Comparison of ENCODE assay signal across 12 cellular contexts in the genomic region with DNA sequence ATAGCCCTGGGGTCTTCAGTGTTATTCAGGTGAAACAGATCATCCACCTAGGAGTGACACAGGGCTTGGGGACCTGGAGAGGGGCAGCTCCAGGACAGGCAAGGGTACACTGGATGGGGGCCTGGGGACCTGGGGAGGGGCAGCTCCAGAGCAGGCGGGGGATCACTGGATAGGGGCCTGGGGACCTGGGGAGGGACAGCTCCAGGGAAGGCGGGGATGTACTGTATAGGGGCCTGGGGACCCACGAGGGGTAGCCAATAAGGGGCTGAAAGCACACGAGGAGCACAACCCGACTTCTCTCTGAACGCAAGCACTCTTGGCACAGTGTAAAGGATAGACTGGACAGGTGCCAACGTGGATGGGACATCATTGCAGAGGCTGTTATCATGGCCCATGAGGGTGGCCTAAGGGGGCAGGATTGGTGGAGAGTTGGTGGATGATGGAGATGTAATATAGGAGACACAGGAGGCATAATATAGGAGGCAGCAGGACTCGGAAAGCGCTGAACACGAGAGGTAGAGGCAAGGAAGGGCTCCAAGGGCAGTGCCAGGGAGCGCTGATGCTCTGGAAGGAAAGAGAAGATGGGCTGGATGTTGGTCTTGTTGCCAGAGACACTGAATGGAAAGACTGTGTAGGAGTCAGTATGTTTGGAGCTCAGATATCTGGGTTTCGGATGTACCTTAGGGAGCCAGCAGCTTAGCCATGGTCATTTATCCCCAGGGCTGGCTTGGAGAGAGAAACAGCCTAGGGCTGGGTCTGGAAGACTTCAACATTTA. TPM values are rescaled to one million over a fixed set of nuclear protein-coding genes. Genes with fewer than 3 reads are reported as not detected.
DNase-seq lines count a peak whose midpoint lies in the region; ATAC-seq, FAIRE-seq and TF ChIP-seq lines count a peak whose summit lies in the region.
"Had no signal": no experiment of that assay in that cellular context is flagged by ENCODE, and none has a peak within 500 bp of the region (broad histone marks: within the 10 kb centered on the region; RNA-seq: fewer than 3 reads in every experiment).

No MANE protein-coding gene starts in this region.

- no peaks in the 10 kb centered on the region for H4K20me1 ChIP-seq in HepG2 (ENCODE audit: insufficient read depth, low read length)

- no peak for TF ChIP-seq POLR2A in HepG2 (IDR thresholded peaks at IDR 0.05; ENCODE audit: insufficient read depth in 1 of 2, low read depth in 2 of 2, low read length in 2 of 2)

- H3K27me3 ChIP-seq in HepG2 (ENCODE audit: control insufficient read depth in 1 of 2, insufficient read depth in 2 of 2, low read length in 2 of 2), result no peaks in the 10 kb centered on the region

- CTCF ChIA-PET in HepG2 (lab: Yijun Ruan, JAX; ENCODE audit: low intra/inter-chr PET ratio, low total read pairs) (interaction anchor here (1.2 to 2.0 kb wide), 4 partner anchors 38 to 522 kb away, joined by 3 to 13 read pairs (median 6); a partner anchor contains a TSS), RWPE1 (lab: Yijun Ruan, JAX) (interaction anchor here (0.5 to 2.3 kb wide), 13 partner anchors 10 to 1703 kb away, joined by 3 to 20 read pairs (median 4); no protein-coding TSS in a partner anchor)

- H3K27ac ChIP-seq in HepG2 (ENCODE audit: extremely low read length, insufficient read depth, low read length), result no peak overlapping the region
- H3K27ac ChIP-seq in RWPE1, result no peak overlapping the region
- H3K27ac ChIP-seq: C4-2B, epithelial cell of prostate had no signal

- TF ChIP-seq EP300 in HepG2 (IDR thresholded peaks at IDR 0.05; ENCODE audit: low read depth in 2 of 2, low read length in 2 of 2) (no peak), HepG2 (CRISPR knock-in tag; IDR thresholded peaks at IDR 0.05; ENCODE audit: borderline replicate concordance) (no peak)

- H3K4me2 ChIP-seq in HepG2 (ENCODE audit: low read depth, low read length), result no peak overlapping the region

- no peaks in the 10 kb centered on the region for H3K4me1 ChIP-seq in HepG2 (ENCODE audit: insufficient read depth, low read length)

- H3K79me2 ChIP-seq in HepG2 (ENCODE audit: insufficient read depth, low read length), result no peaks in the 10 kb centered on the region

- no peak overlapping the region for H3K4me3 ChIP-seq in HepG2 (replicated peaks in 1 of 3; ENCODE audit: insufficient read depth in 1 of 3, low read depth in 2 of 3, low read length in 3 of 3)

- TF ChIP-seq CTCF in HepG2 (CRISPR knock-in tag; IDR thresholded peaks at IDR 0.05) (no peak), RWPE1 (conservative IDR thresholded peaks at IDR 0.05; ENCODE audit: low read depth) (no peak)

- 44% methylated on average over 12 of the region's 12 CpGs for WGBS in HepG2 (ENCODE audit: low lambda C conversion rate)

- FAIRE-seq in HepG2 (lab: Jason Lieb, UNC), result no peak

- no peaks in the 10 kb centered on the region for H3K9me3 ChIP-seq in HepG2 (ENCODE audit: low read length)

- H2AFZ ChIP-seq in HepG2 (ENCODE audit: low read length), result no peak overlapping the region

- no peak overlapping the region for H3K9ac ChIP-seq in HepG2 (ENCODE audit: insufficient read depth, low read depth, low read length)

- no peak for DNase-seq in HepG2 (ENCODE audit: low spot score)
- no peak for DNase-seq in T-helper 1 cell
- DNase-seq in stimulated activated CD8-positive, alpha-beta memory T cell treated with anti-CD3 and anti-CD28 coated beads, Interleukin-4, amount 100 ng/mL, for 48 hours, result no peak
- no peak for DNase-seq in RWPE1 (ENCODE audit: low spot score)

- POLR2A ChIA-PET in HepG2 (lab: Yijun Ruan, JAX), result interaction anchor here (1.0 kb wide), 1 partner anchor 522 kb away, joined by 4 read pairs; no protein-coding TSS in a partner anchor
- POLR2A ChIA-PET in RWPE1 (lab: Yijun Ruan, JAX; ENCODE audit: low non-redundant PET), result interaction anchor here (0.6 kb wide), 1 partner anchor 193 kb away, joined by 3 read pairs; no protein-coding TSS in a partner anchor

- intact Hi-C loops in HepG2 (cut with micrococcal nuclease; ENCODE audit: unreplicated experiment), result loop anchor here (1.0 kb wide), 4 partner anchors 38 to 522 kb away; a partner anchor contains a TSS

- no peaks in the 10 kb centered on the region for H3K36me3 ChIP-seq in HepG2 (replicated peaks in 1 of 2; ENCODE audit: control insufficient read depth in 1 of 2, insufficient read depth in 2 of 2, low read length in 2 of 2)

- no peak for TF ChIP-seq RAD21 in HepG2 (CRISPR knock-in tag; IDR thresholded peaks at IDR 0.05)

- in situ Hi-C loops in HepG2 (cut with HindIII; ENCODE audit: extremely low pct_ligation_motif_present, low pct_unique_long_range_greater_than_20kb), result loop anchor here (5.0 kb wide), 1 partner anchor 39 kb away; a partner anchor contains a TSS

- no TSS peak for BruUV-seq in HepG2 (replicated peaks; lab: Mats Ljungman, UMichigan)

- ATAC-seq in GM18517 (IDR thresholded peaks at IDR 0.05; ENCODE audit: unreplicated experiment), result peak; percentile 20
- ATAC-seq in GM19455 (IDR thresholded peaks at IDR 0.05; ENCODE audit: unreplicated experiment), result peak; percentile 19
- ATAC-seq in HG03571 (IDR thresholded peaks at IDR 0.05; ENCODE audit: unreplicated experiment), result peak; percentile 17
- peak; percentile 62 for ATAC-seq in HepG2

TF ChIP-seq in HepG2, 621 proteins besides CTCF, POLR2A, EP300 and RAD21:
- TF ChIP-seq SSRP1 (CRISPR knock-in tag; IDR thresholded peaks at IDR 0.05) (no peak), ATF7 (IDR thresholded peaks at IDR 0.05) (no peak), ATF7 (CRISPR knock-in tag; IDR thresholded peaks at IDR 0.05) (no peak), CHD2 (IDR thresholded peaks at IDR 0.05; ENCODE audit: low read depth, low read length) (no peak), NFYC (CRISPR knock-in tag; IDR thresholded peaks at IDR 0.05) (no peak)
- TF ChIP-seq, protein P1, sequence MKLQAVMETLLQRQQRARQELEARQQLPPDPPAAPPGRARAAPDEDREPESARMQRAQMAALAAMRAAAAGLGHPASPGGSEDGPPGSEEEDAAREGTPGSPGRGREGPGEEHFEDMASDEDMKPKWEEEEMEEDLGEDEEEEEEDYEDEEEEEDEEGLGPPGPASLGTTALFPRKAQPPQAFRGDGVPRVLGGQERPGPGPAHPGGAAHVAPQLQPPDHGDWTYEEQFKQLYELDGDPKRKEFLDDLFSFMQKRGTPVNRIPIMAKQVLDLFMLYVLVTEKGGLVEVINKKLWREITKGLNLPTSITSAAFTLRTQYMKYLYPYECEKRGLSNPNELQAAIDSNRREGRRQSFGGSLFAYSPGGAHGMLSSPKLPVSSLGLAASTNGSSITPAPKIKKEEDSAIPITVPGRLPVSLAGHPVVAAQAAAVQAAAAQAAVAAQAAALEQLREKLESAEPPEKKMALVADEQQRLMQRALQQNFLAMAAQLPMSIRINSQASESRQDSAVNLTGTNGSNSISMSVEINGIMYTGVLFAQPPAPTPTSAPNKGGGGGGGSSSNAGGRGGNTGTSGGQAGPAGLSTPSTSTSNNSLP (IDR thresholded peaks at IDR 0.05; ENCODE audit: low read depth, low read length), result no peak

RNA-seq across cellular contexts. Expression of a gene that starts 37.9 kb away (rescaled TPM):
- total RNA-seq in HepG2 (2016; rRNA removed; fragmentation: Illumina TruSeq; extraction: Trizol), result not detected in 2 replicates
- not detected in 2 replicates for total RNA-seq in HepG2 (2016; cell fraction: cytosol; rRNA removed; fragmentation: Illumina TruSeq; extraction: Trizol; ENCODE audit: low read depth)
- total RNA-seq in HepG2 (2016; cell fraction: insoluble cytoplasmic fraction; rRNA removed; fragmentation: Illumina TruSeq; extraction: Trizol), result not detected in 2 replicates
- total RNA-seq in HepG2 (2016; cell fraction: membrane; rRNA removed; fragmentation: Illumina TruSeq; extraction: Trizol), result not detected in 2 replicates
- total RNA-seq in HepG2 (2016; cell fraction: nucleus; rRNA removed; fragmentation: Illumina TruSeq; extraction: Trizol), result not detected in 2 replicates
- polyA plus RNA-seq in HepG2 (2011; rRNA removed), result not detected in 2 replicates
- polyA plus RNA-seq in HepG2 (2011; cell fraction: cytosol; rRNA removed), result 0.08 TPM in 1 of 2 replicates, not detected in the other
- polyA plus RNA-seq in HepG2 (2011; cell fraction: nucleus; rRNA removed), result not detected in 2 replicates
- polyA plus RNA-seq in HepG2 (2012), result not detected in 2 replicates
- not detected in 2 replicates for polyA plus RNA-seq in HepG2 (2016; cell fraction: cytosol; fragmentation: Illumina TruSeq; extraction: Trizol; ENCODE audit: low read depth)
- not detected in 2 replicates for polyA plus RNA-seq in HepG2 (2016; cell fraction: insoluble cytoplasmic fraction; fragmentation: Illumina TruSeq; extraction: Trizol; ENCODE audit: low read depth)
- not detected in 2 replicates for polyA plus RNA-seq in HepG2 (2016; cell fraction: membrane; fragmentation: Illumina TruSeq; extraction: Trizol; ENCODE audit: low read depth)
- not detected in 2 replicates for polyA plus RNA-seq in HepG2 (2016; cell fraction: nucleus; fragmentation: Illumina TruSeq; extraction: Trizol; ENCODE audit: insufficient read depth, low read depth)
- 0.20 TPM in 1 of 2 replicates, not detected in the other for polyA minus RNA-seq in HepG2 (2011; rRNA and poly(A)+ RNA removed; ENCODE audit: low replicate concordance)
- not detected in 2 replicates for polyA minus RNA-seq in HepG2 (2011; cell fraction: cytosol; rRNA and poly(A)+ RNA removed)
- polyA minus RNA-seq in HepG2 (2011; cell fraction: nucleus; rRNA and poly(A)+ RNA removed), result not detected in 2 replicates
- total RNA-seq: activated naive CD4-positive, alpha-beta T cell treated with anti-CD3 and anti-CD28 coated beads for 36 hours; HFFc6; progenitor cell of endocrine pancreas had no signal
